Comparison of ENCODE assay signal across 8 cellular contexts in the genomic region with DNA sequence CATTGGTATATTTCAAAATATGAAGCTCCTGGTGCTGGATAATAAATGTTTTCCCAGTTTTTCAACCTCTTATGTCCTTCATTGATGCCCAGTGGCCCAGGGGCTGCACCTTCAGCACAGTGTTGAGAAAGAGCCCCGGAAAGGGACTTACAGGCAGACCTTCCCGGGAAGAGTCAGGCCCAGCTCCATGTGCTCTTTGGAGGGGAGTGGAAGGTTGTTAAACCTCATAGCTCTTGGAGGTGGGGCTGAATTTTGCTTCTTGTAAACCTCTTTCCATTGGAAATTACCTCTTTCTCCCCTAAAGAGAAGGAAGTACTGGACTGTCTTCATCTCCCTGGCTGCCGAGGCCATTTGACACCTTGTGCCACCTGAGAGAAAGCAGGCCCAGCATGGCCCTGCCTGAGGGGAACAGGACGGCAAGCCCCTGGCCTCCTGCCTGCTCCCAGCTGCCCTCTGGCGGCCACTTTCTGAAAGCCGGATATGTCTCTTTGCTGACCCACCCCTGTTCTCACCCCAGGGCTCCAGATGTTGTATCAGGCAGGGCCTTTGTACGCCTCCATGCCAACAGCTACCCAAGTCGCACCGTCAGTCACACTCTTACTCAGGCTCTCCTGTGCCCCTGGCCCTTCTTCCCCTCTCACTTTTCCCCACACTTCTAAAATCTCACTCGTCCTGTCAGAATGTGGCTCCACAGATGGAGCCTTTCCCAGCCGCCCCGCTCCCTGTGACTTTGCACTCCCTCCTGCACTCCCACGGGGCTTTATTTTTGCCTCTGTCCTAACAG. TPM values are rescaled to one million over a fixed set of nuclear protein-coding genes. Genes with fewer than 3 reads are reported as not detected.
DNase-seq lines count a peak whose midpoint lies in the region; ATAC-seq, FAIRE-seq and TF ChIP-seq lines count a peak whose summit lies in the region.

No MANE protein-coding gene starts in this region.

- no peaks in the 10 kb centered on the region for H4K20me1 ChIP-seq in HepG2 (ENCODE audit: insufficient read depth, low read length)

- FAIRE-seq in GM18507 (lab: Jason Lieb, UNC) (peak; percentile 89), HepG2 (lab: Jason Lieb, UNC) (peak; percentile 65)

- CTCF ChIA-PET in HepG2 (lab: Yijun Ruan, JAX; ENCODE audit: low intra/inter-chr PET ratio, low total read pairs): interaction anchor here (1.5 to 2.3 kb wide), 3 partner anchors 85 to 125 kb away, joined by 8 to 41 read pairs (median 9); no protein-coding TSS in a partner anchor

- in situ Hi-C loops in HepG2 (cut with HindIII; ENCODE audit: extremely low pct_ligation_motif_present, low pct_unique_long_range_greater_than_20kb): loop anchor here (10.0 kb wide), 1 partner anchor 123 kb away; no protein-coding TSS in a partner anchor

- intact Hi-C loops in HepG2 (cut with micrococcal nuclease; ENCODE audit: unreplicated experiment): loop anchor here (1.0 kb wide), 1 partner anchor 126 kb away; no protein-coding TSS in a partner anchor

- no peak overlapping the region for H2AFZ ChIP-seq in HepG2 (ENCODE audit: low read length)

- TF ChIP-seq CTCF in choroid plexus epithelial cell (conservative IDR thresholded peaks at IDR 0.05; ENCODE audit: low read depth, low read length): peak; percentile 97
- TF ChIP-seq CTCF in HepG2 (CRISPR knock-in tag; IDR thresholded peaks at IDR 0.05): peak; percentile 91

- DNase-seq in 8988T: peak; percentile 88
- DNase-seq in GM18507 (ENCODE audit: extremely low spot score, insufficient read length, low read depth): peak; percentile 64
- peak; percentile 41 for DNase-seq in NCI-H345 treated with DMSO at 0.1 percent for 48 hours (lab: John Stamatoyannopoulos, UW; ENCODE audit: unreplicated experiment)
- peak; percentile 94 for DNase-seq in activated CD4-positive, alpha-beta T cell treated with anti-CD3 and anti-CD28 coated beads for 48 hours
- peak; percentile 75 for DNase-seq in choroid plexus epithelial cell (ENCODE audit: low read depth)
- DNase-seq in HepG2 (ENCODE audit: low spot score): peak; percentile 55
- DNase-seq in stimulated activated CD4-positive, alpha-beta T cell treated with anti-CD3 and anti-CD28 coated beads, TNF-alpha, amount 100 ng/mL, for 48 hours (ENCODE audit: low read depth in 3 of 3): peak; percentile 80 to 85 (median 81)

- no peak overlapping the region for H3K27ac ChIP-seq in HepG2 (ENCODE audit: extremely low read length, insufficient read depth, low read length)

- TF ChIP-seq EP300 in HepG2 (IDR thresholded peaks at IDR 0.05; ENCODE audit: low read depth in 2 of 2, low read length in 2 of 2): no peak
- no peak for TF ChIP-seq EP300 in HepG2 (CRISPR knock-in tag; IDR thresholded peaks at IDR 0.05; ENCODE audit: borderline replicate concordance)

- peaks cover 2 to 5% of the 10 kb centered on the region in 2 experiments; a peak in 3 of 5 replicates for H3K36me3 ChIP-seq in HepG2 (replicated peaks in 1 of 2; ENCODE audit: control insufficient read depth in 1 of 2, insufficient read depth in 2 of 2, low read length in 2 of 2)

- POLR2A ChIA-PET in HepG2 (lab: Yijun Ruan, JAX): interaction anchor here (1.0 kb wide), 1 partner anchor 85 kb away, joined by 3 read pairs; no protein-coding TSS in a partner anchor

- H3K9ac ChIP-seq in HepG2 (ENCODE audit: insufficient read depth, low read depth, low read length): no peak overlapping the region

- TF ChIP-seq RAD21 in HepG2 (CRISPR knock-in tag; IDR thresholded peaks at IDR 0.05): peak; percentile 88

- ATAC-seq in HG03139 (IDR thresholded peaks at IDR 0.05; ENCODE audit: unreplicated experiment) (peak; percentile 63), HepG2 (peak; percentile 98)

- no peaks in the 10 kb centered on the region for H3K27me3 ChIP-seq in HepG2 (ENCODE audit: control insufficient read depth in 1 of 2, insufficient read depth in 2 of 2, low read length in 2 of 2)

- H3K9me3 ChIP-seq in HepG2 (ENCODE audit: low read length): no peaks in the 10 kb centered on the region

- BruUV-seq in HepG2 (replicated peaks; lab: Mats Ljungman, UMichigan): no TSS peak

- no peak for TF ChIP-seq POLR2A in HepG2 (IDR thresholded peaks at IDR 0.05; ENCODE audit: insufficient read depth in 1 of 2, low read depth in 2 of 2, low read length in 2 of 2)

- H3K79me2 ChIP-seq in HepG2 (ENCODE audit: insufficient read depth, low read length): no peaks in the 10 kb centered on the region

- H3K4me1 ChIP-seq in HepG2 (ENCODE audit: insufficient read depth, low read length): peaks cover 6% of the 10 kb centered on the region; the same call in 1 of the 2 replicates

- H3K4me2 ChIP-seq in HepG2 (ENCODE audit: low read depth, low read length): no peak overlapping the region

- 37% methylated on average over 13 of the region's 13 CpGs for WGBS in HepG2 (ENCODE audit: low lambda C conversion rate)

- H3K4me3 ChIP-seq in choroid plexus epithelial cell (ENCODE audit: low read depth, low read length) (no peak overlapping the region), HepG2 (replicated peaks in 1 of 3; ENCODE audit: insufficient read depth in 1 of 3, low read depth in 2 of 3, low read length in 3 of 3) (no peak overlapping the region)

TF ChIP-seq in HepG2, 621 proteins besides CTCF, POLR2A, EP300 and RAD21 (continues in another document):
- no peak for TF ChIP-seq EED (CRISPR knock-in tag; IDR thresholded peaks at IDR 0.05)
- peak; percentile 77 for TF ChIP-seq STAG1 (CRISPR knock-in tag; IDR thresholded peaks at IDR 0.05)
- TF ChIP-seq SMAD1 (CRISPR knock-in tag; IDR thresholded peaks at IDR 0.05; ENCODE audit: borderline replicate concordance, low read depth): no peak
- no peak for TF ChIP-seq DR1 (CRISPR knock-in tag; IDR thresholded peaks at IDR 0.05)
- TF ChIP-seq SPEN (CRISPR knock-in tag; IDR thresholded peaks at IDR 0.05; ENCODE audit: low read depth): no peak
- peak; percentile 21; the same call in 1 of the 2 replicates for TF ChIP-seq SALL1 (CRISPR knock-in tag; IDR thresholded peaks at IDR 0.05)
- TF ChIP-seq PITX1 (CRISPR knock-in tag; IDR thresholded peaks at IDR 0.05): peak; percentile 27; the same call in 1 of the 2 replicates
- no peak for TF ChIP-seq ATF3 (CRISPR knock-in tag; IDR thresholded peaks at IDR 0.05)
- peak; percentile 73 for TF ChIP-seq SMC3 (IDR thresholded peaks at IDR 0.05; ENCODE audit: low read length)
- TF ChIP-seq ZNF225 (CRISPR knock-in tag; IDR thresholded peaks at IDR 0.05): no peak; the same call in 1 of the 2 replicates

RNA-seq across cellular contexts. Expression of gene EVL, which starts 43.0 kb away (rescaled TPM):
- 10.5 and 15.1 TPM in 2 replicates for total RNA-seq in HepG2 (2016; rRNA removed; fragmentation: Illumina TruSeq; extraction: Trizol)
- 23.1 and 32.6 TPM in 2 replicates for total RNA-seq in HepG2 (2016; cell fraction: cytosol; rRNA removed; fragmentation: Illumina TruSeq; extraction: Trizol; ENCODE audit: low read depth)
- 10.2 and 17.0 TPM in 2 replicates for total RNA-seq in HepG2 (2016; cell fraction: insoluble cytoplasmic fraction; rRNA removed; fragmentation: Illumina TruSeq; extraction: Trizol)
- total RNA-seq in HepG2 (2016; cell fraction: membrane; rRNA removed; fragmentation: Illumina TruSeq; extraction: Trizol): 35.4 and 40.2 TPM in 2 replicates
- total RNA-seq in HepG2 (2016; cell fraction: nucleus; rRNA removed; fragmentation: Illumina TruSeq; extraction: Trizol): 23.3 and 27.6 TPM in 2 replicates
- polyA plus RNA-seq in HepG2 (2011; rRNA removed): 28.7 and 31.2 TPM in 2 replicates
- 12.0 and 12.7 TPM in 2 replicates for polyA plus RNA-seq in HepG2 (2011; cell fraction: cytosol; rRNA removed)
- polyA plus RNA-seq in HepG2 (2011; cell fraction: nucleus; rRNA removed): 124 and 138 TPM in 2 replicates
- 29.8 and 33.6 TPM in 2 replicates for polyA plus RNA-seq in HepG2 (2012)
- polyA plus RNA-seq in HepG2 (2016; cell fraction: cytosol; fragmentation: Illumina TruSeq; extraction: Trizol; ENCODE audit: low read depth): 101 and 109 TPM in 2 replicates
- polyA plus RNA-seq in HepG2 (2016; cell fraction: insoluble cytoplasmic fraction; fragmentation: Illumina TruSeq; extraction: Trizol; ENCODE audit: low read depth): 23.4 and 35.8 TPM in 2 replicates
- 114 and 115 TPM in 2 replicates for polyA plus RNA-seq in HepG2 (2016; cell fraction: membrane; fragmentation: Illumina TruSeq; extraction: Trizol; ENCODE audit: low read depth)
- polyA plus RNA-seq in HepG2 (2016; cell fraction: nucleus; fragmentation: Illumina TruSeq; extraction: Trizol; ENCODE audit: insufficient read depth, low read depth): 87.0 and 99.6 TPM in 2 replicates
- 11.3 and 23.0 TPM in 2 replicates for polyA minus RNA-seq in HepG2 (2011; rRNA and poly(A)+ RNA removed; ENCODE audit: low replicate concordance)
- polyA minus RNA-seq in HepG2 (2011; cell fraction: cytosol; rRNA and poly(A)+ RNA removed): 13.0 and 14.0 TPM in 2 replicates
- 31.1 and 31.2 TPM in 2 replicates for polyA minus RNA-seq in HepG2 (2011; cell fraction: nucleus; rRNA and poly(A)+ RNA removed)

RNA-seq across cellular contexts. Expression of gene DEGS2, which starts 51.2 kb away (rescaled TPM):
- total RNA-seq in HepG2 (2016; rRNA removed; fragmentation: Illumina TruSeq; extraction: Trizol): 0.09 TPM in 1 of 2 replicates, not detected in the other
- 0.18 and 0.30 TPM in 2 replicates for total RNA-seq in HepG2 (2016; cell fraction: cytosol; rRNA removed; fragmentation: Illumina TruSeq; extraction: Trizol; ENCODE audit: low read depth)
- 0.04 TPM in 2 replicates for total RNA-seq in HepG2 (2016; cell fraction: insoluble cytoplasmic fraction; rRNA removed; fragmentation: Illumina TruSeq; extraction: Trizol)
- total RNA-seq in HepG2 (2016; cell fraction: membrane; rRNA removed; fragmentation: Illumina TruSeq; extraction: Trizol): 0.07 and 0.19 TPM in 2 replicates
- total RNA-seq in HepG2 (2016; cell fraction: nucleus; rRNA removed; fragmentation: Illumina TruSeq; extraction: Trizol): 0.12 and 0.28 TPM in 2 replicates
- 0.09 and 0.14 TPM in 2 replicates for polyA plus RNA-seq in HepG2 (2011; rRNA removed)
- polyA plus RNA-seq in HepG2 (2011; cell fraction: cytosol; rRNA removed): 0.15 and 0.30 TPM in 2 replicates
- polyA plus RNA-seq in HepG2 (2011; cell fraction: nucleus; rRNA removed): 1.6 and 2.0 TPM in 2 replicates
- polyA plus RNA-seq in HepG2 (2012): 0.25 and 0.91 TPM in 2 replicates
- polyA plus RNA-seq in HepG2 (2016; cell fraction: cytosol; fragmentation: Illumina TruSeq; extraction: Trizol; ENCODE audit: low read depth): not detected in 2 replicates
- polyA plus RNA-seq in HepG2 (2016; cell fraction: insoluble cytoplasmic fraction; fragmentation: Illumina TruSeq; extraction: Trizol; ENCODE audit: low read depth): 0.07 TPM in 1 of 2 replicates, not detected in the other
- not detected in 2 replicates for polyA plus RNA-seq in HepG2 (2016; cell fraction: membrane; fragmentation: Illumina TruSeq; extraction: Trizol; ENCODE audit: low read depth)
- polyA plus RNA-seq in HepG2 (2016; cell fraction: nucleus; fragmentation: Illumina TruSeq; extraction: Trizol; ENCODE audit: insufficient read depth, low read depth): 0.22 TPM in 1 of 2 replicates, not detected in the other
- 0.30 and 1.6 TPM in 2 replicates for polyA minus RNA-seq in HepG2 (2011; rRNA and poly(A)+ RNA removed; ENCODE audit: low replicate concordance)
- polyA minus RNA-seq in HepG2 (2011; cell fraction: cytosol; rRNA and poly(A)+ RNA removed): 0.26 and 0.30 TPM in 2 replicates
- polyA minus RNA-seq in HepG2 (2011; cell fraction: nucleus; rRNA and poly(A)+ RNA removed): 0.37 and 0.90 TPM in 2 replicates

Comparison
In these comparisons a context has a peak if more than half of its experiments do, and no peak if none do; other contexts are left out.
1. DNase-seq: peak in every context shown above with its lines; median percentile 94 in activated CD4-positive, alpha-beta T cell treated with anti-CD3 and anti-CD28 coated beads for 48 hours; 88 in 8988T; 81 in stimulated activated CD4-positive, alpha-beta T cell treated with anti-CD3 and anti-CD28 coated beads, TNF-alpha, amount 100 ng/mL, for 48 hours; 75 in choroid plexus epithelial cell; 64 in GM18507; 55 in HepG2; 41 in NCI-H345 treated with DMSO at 0.1 percent for 48 hours.